In the genomic region with DNA sequence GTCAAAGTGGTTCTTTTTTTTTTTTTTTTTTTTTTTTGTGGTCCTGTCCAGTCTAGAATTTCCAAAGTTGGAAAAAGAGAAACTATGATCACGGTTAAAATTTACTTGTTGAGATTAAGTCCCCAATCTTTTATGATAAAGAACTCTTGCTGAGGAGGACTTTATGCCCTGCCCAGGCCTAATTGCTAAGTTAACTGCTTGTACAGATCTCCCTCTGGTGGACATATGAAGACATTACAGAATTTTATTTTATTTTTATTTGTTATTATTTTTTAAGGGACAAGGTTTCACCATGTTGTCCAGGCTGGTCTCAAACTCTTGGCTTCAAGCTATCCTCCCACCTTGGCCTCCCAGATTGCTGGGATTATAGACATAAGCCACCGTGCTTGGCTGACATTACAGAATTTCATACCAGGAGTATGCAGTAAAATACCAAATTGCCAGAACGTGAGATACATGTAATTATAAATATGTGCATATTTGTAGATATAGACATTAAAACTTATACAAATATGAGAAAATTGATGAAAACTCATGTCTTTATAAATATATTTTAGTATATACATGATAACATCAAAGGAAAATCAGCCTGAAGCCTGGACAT, we compare ENCODE assay signal across 8 cellular contexts.
DNase-seq lines count a peak whose midpoint lies in the region; TF ChIP-seq lines count a peak whose summit lies in the region.

No MANE protein-coding gene starts in this region.

- H3K9me3 ChIP-seq in ascending aorta: no peaks in the 10 kb centered on the region
- H3K9me3 ChIP-seq in testis: no peaks in the 10 kb centered on the region

- no peaks in the 10 kb centered on the region for H3K36me3 Mint-ChIP-seq in immature natural killer cell

- no peak overlapping the region for H3K4me3 Mint-ChIP-seq in immature natural killer cell

- H3K27me3 Mint-ChIP-seq in immature natural killer cell (ENCODE audit: low read depth in 3 of 3): no peaks in the 10 kb centered on the region

- 19 to 40% methylated on average over 3 of the region's 3 CpGs for WGBS in testis, 2 donors

- TF ChIP-seq CTCF in HFF-Myc (IDR thresholded peaks at IDR 0.05; ENCODE audit: low read depth, low read length, missing control alignments): peak; percentile 34
- peak; percentile 65 to 76 (median 72) for TF ChIP-seq CTCF in ascending aorta (IDR thresholded peaks at IDR 0.05)
- TF ChIP-seq CTCF in testis (IDR thresholded peaks at IDR 0.05): peak; percentile 78 to 86 (median 85)

- peak; percentile 62 for DNase-seq in SKM-1 treated with dmso at 0.1 percent for 144 hours (lab: John Stamatoyannopoulos, UW; ENCODE audit: unreplicated experiment)
- DNase-seq in SKM-1 (lab: John Stamatoyannopoulos, UW; ENCODE audit: unreplicated experiment): no peak
- DNase-seq in HFF-Myc (ENCODE audit: extremely low read depth, low read depth): no peak
- peak; percentile 9 for DNase-seq in NCI-H2171 (lab: John Stamatoyannopoulos, UW)
- no peak for DNase-seq in ascending aorta (ENCODE audit: low spot score in 2 of 2)
- peak; percentile 26 to 44 (median 34) for DNase-seq in immature natural killer cell
- peak; percentile 44 for DNase-seq in testis
- no peak for DNase-seq in DMS79 (lab: John Stamatoyannopoulos, UW)

- no peak overlapping the region for H3K27ac Mint-ChIP-seq in immature natural killer cell

- TF ChIP-seq POLR2A in testis (IDR thresholded peaks at IDR 0.05): no peak

- no peaks in the 10 kb centered on the region for H3K27me3 ChIP-seq in ascending aorta
- no peaks in the 10 kb centered on the region for H3K27me3 ChIP-seq in testis

- H3K4me1 ChIP-seq in ascending aorta: peaks cover 2 to 3% of the 10 kb centered on the region in 2 donors
- no peaks in the 10 kb centered on the region for H3K4me1 ChIP-seq in testis

- H3K4me3 ChIP-seq in HFF-Myc (replicated peaks; ENCODE audit: low read depth, low read length) (no peak overlapping the region), ascending aorta (no peak overlapping the region), testis (no peak overlapping the region)

- H3K9me3 Mint-ChIP-seq in immature natural killer cell: no peaks in the 10 kb centered on the region

- H3K27ac ChIP-seq in ascending aorta (no peak overlapping the region), testis (no peak overlapping the region)

- intact Hi-C loops in ascending aorta (cut with DNase I): loop anchor here (5.0 to 10.0 kb wide), 5 partner anchors 86 to 1101 kb away; partner anchors contain the start of gene PCSK5
- intact Hi-C loops in testis (cut with DNase I; ENCODE audit: low total_unique reads): no loop called here

- no peaks in the 10 kb centered on the region for H3K4me1 Mint-ChIP-seq in immature natural killer cell

- H3K36me3 ChIP-seq in ascending aorta (no peaks in the 10 kb centered on the region), testis (ENCODE audit: low read depth, missing control alignments) (no peaks in the 10 kb centered on the region)

Comparison
In these comparisons a context has a peak if more than half of its experiments do, and no peak if none do; other contexts are left out.
1. DNase-seq: peak in SKM-1 treated with dmso at 0.1 percent for 144 hours (single experiment), NCI-H2171 (single experiment), immature natural killer cell (3 of 3) and testis (single experiment); none in SKM-1 (single experiment), HFF-Myc (single experiment), ascending aorta (0 of 2) and DMS79 (single experiment).
2. CTCF ChIP-seq: peak in every context shown above with its lines; median percentile 85 in testis; 72 in ascending aorta; 34 in HFF-Myc.